Comparison of ENCODE assay signal across 8 cellular contexts in genomic region chr12:570237-570925, GRCh38.
DNase-seq lines count a peak whose midpoint lies in the region; ATAC-seq, FAIRE-seq and TF ChIP-seq lines count a peak whose summit lies in the region.

No MANE protein-coding gene starts in this region.

- H3K9me3 ChIP-seq in Panc1 (ENCODE audit: control insufficient read depth, insufficient read depth, low read depth, low read length): no peaks in the 10 kb centered on the region
- peaks cover 4% of the 10 kb centered on the region for H3K9me3 ChIP-seq in endodermal cell (ENCODE audit: control insufficient read depth, low read length)
- H3K9me3 ChIP-seq in aorta (ENCODE audit: control insufficient read depth, low read length): no peaks in the 10 kb centered on the region

- peaks cover 9% of the 10 kb centered on the region for H3K9me3 Mint-ChIP-seq in endodermal cell

- TF ChIP-seq CTCF in Panc1 (IDR thresholded peaks at IDR 0.05) (no peak), endodermal cell (conservative IDR thresholded peaks at IDR 0.05) (no peak), D721Med (IDR thresholded peaks at IDR 0.05; ENCODE audit: insufficient read depth, missing control alignments) (no peak)

- peak; percentile 28 for DNase-seq in G401 (ENCODE audit: low spot score)
- peak; percentile 46 for DNase-seq in Panc1 (ENCODE audit: low read depth, low spot score)
- DNase-seq in endodermal cell: peak; percentile 95
- DNase-seq in mesenteric fat pad (ENCODE audit: low spot score): peak; percentile 95
- DNase-seq in aorta: peak; percentile 91 to 92
- DNase-seq in D721Med (ENCODE audit: insufficient read length, low spot score): no peak
- DNase-seq in occipital lobe (lab: John Stamatoyannopoulos, UW): no peak

- CTCF ChIA-PET in Panc1 (lab: Charles Lee): interaction anchor here (0.6 to 1.2 kb wide), 4 partner anchors 35 to 288 kb away, joined by 3 to 4 read pairs (median 4); no protein-coding TSS in a partner anchor

- FAIRE-seq in D721Med (lab: Jason Lieb, UNC): no peak

- H3K27ac ChIP-seq in Panc1 (ENCODE audit: low read length) (peak overlapping the region; percentile 98), endodermal cell (ENCODE audit: low read depth, low read length) (no peak overlapping the region), aorta (ENCODE audit: low read depth in 1 of 2, low read length in 2 of 2) (peak overlapping the region; percentile 62 to 83)

- in situ Hi-C loops in G401 (cut with HindIII; ENCODE audit: low sequenced_read_pairs) (no loop called here), Panc1 (cut with HindIII; ENCODE audit: low pct_unique_long_range_greater_than_20kb, low sequenced_read_pairs) (no loop called here)

- H3K4me3 ChIP-seq in Panc1 (ENCODE audit: low read depth in 2 of 2, low read length in 2 of 2) (peak overlapping the region; percentile 53 to 78), endodermal cell (ENCODE audit: low read length) (peak overlapping the region; percentile 82), aorta (ENCODE audit: low read length in 2 of 2) (peak overlapping the region; percentile 49 to 57)

- peak overlapping the region; percentile 42 for H3K9ac ChIP-seq in endodermal cell (ENCODE audit: extremely low read depth, low read length, poor library complexity, severe bottlenecking)

- H3K36me3 ChIP-seq in Panc1 (ENCODE audit: control insufficient read depth, insufficient read depth, low read length) (no peaks in the 10 kb centered on the region), endodermal cell (ENCODE audit: control insufficient read depth, insufficient read depth, low read length) (no peaks in the 10 kb centered on the region), aorta (ENCODE audit: control insufficient read depth in 1 of 2, insufficient read depth in 2 of 2, low read length in 1 of 2) (no peaks in the 10 kb centered on the region)

- BruUV-seq in Panc1 (replicated peaks; lab: Mats Ljungman, UMichigan): no TSS peak

- H3K27me3 ChIP-seq in Panc1 (ENCODE audit: control insufficient read depth, insufficient read depth, low read length) (no peaks in the 10 kb centered on the region), endodermal cell (ENCODE audit: control insufficient read depth, insufficient read depth, low read length, poor library complexity, severe bottlenecking) (no peaks in the 10 kb centered on the region), aorta (ENCODE audit: control insufficient read depth in 1 of 2, insufficient read depth in 2 of 2, low read length in 1 of 2) (no peaks in the 10 kb centered on the region)

- ATAC-seq in Panc1 (peak; percentile 82), aorta (ENCODE audit: low FRiP score) (peak; percentile 94), GM18873 (IDR thresholded peaks at IDR 0.05; ENCODE audit: low FRiP score, unreplicated experiment) (no peak)

- H3K36me3 Mint-ChIP-seq in endodermal cell (ENCODE audit: low read depth): peaks cover 5% of the 10 kb centered on the region

- intact Hi-C loops in Panc1 (cut with micrococcal nuclease; ENCODE audit: unreplicated experiment): loop anchor here (10.0 kb wide), 1 partner anchor 64 kb away; no protein-coding TSS in a partner anchor
- intact Hi-C loops in aorta (cut with DNase I): loop anchor here (2.0 to 10.0 kb wide), 6 partner anchors 182 to 1014 kb away; partner anchors contain the start of gene WNK1 (in 1 of the 2)

- peaks cover 29% of the 10 kb centered on the region for H3K4me1 Mint-ChIP-seq in endodermal cell

- H3K4me1 ChIP-seq in Panc1 (ENCODE audit: control insufficient read depth, insufficient read depth, low read length): peaks cover 19% of the 10 kb centered on the region
- peaks cover 7% of the 10 kb centered on the region for H3K4me1 ChIP-seq in endodermal cell (ENCODE audit: control insufficient read depth, insufficient read depth, low read length)
- no peaks in the 10 kb centered on the region for H3K4me1 ChIP-seq in aorta (ENCODE audit: control insufficient read depth in 1 of 2, insufficient read depth in 2 of 2, low read length in 2 of 2)

- H3K4me3 Mint-ChIP-seq in endodermal cell: peak overlapping the region; percentile 65

- POLR2A ChIA-PET in Panc1 (lab: Charles Lee): interaction anchor here (0.5 to 0.7 kb wide), 3 partner anchors 247 to 1136 kb away, joined by 3 to 10 read pairs (median 3); no protein-coding TSS in a partner anchor

- H3K27me3 Mint-ChIP-seq in endodermal cell (ENCODE audit: insufficient read depth): peaks cover 8% of the 10 kb centered on the region

- 5 to 13% methylated on average over 17 to 27 of the region's 27 CpGs for WGBS in endodermal cell (ENCODE audit: insufficient coverage in 1 of 2, insufficient read length in 1 of 2), 2 experiments
- 2 to 3% methylated on average over 20 to 27 of the region's 27 CpGs for WGBS in aorta, 2 donors

- H3K27ac Mint-ChIP-seq in endodermal cell: peak overlapping the region; percentile 93

Comparison
In these comparisons a context has a peak if more than half of its experiments do, and no peak if none do; other contexts are left out.
1. DNase-seq: peak in G401 (single experiment), Panc1 (single experiment), endodermal cell (single experiment), mesenteric fat pad (single experiment) and aorta (2 of 2); none in D721Med (single experiment) and occipital lobe (single experiment).
2. Peak in every context shown above with its lines, with median percentiles within 50 percentile points of each other: H3K4me3 ChIP-seq.